In genomic region chr1:7583291-7584096, GRCh38 we compare ENCODE assay signal across 1 cellular context.
TF ChIP-seq lines count a peak whose summit lies in the region.

No MANE protein-coding gene starts in this region.

TF ChIP-seq in HepG2, 621 proteins besides CTCF, POLR2A, EP300 and RAD21 (continued from another document):
- TF ChIP-seq, protein P1, sequence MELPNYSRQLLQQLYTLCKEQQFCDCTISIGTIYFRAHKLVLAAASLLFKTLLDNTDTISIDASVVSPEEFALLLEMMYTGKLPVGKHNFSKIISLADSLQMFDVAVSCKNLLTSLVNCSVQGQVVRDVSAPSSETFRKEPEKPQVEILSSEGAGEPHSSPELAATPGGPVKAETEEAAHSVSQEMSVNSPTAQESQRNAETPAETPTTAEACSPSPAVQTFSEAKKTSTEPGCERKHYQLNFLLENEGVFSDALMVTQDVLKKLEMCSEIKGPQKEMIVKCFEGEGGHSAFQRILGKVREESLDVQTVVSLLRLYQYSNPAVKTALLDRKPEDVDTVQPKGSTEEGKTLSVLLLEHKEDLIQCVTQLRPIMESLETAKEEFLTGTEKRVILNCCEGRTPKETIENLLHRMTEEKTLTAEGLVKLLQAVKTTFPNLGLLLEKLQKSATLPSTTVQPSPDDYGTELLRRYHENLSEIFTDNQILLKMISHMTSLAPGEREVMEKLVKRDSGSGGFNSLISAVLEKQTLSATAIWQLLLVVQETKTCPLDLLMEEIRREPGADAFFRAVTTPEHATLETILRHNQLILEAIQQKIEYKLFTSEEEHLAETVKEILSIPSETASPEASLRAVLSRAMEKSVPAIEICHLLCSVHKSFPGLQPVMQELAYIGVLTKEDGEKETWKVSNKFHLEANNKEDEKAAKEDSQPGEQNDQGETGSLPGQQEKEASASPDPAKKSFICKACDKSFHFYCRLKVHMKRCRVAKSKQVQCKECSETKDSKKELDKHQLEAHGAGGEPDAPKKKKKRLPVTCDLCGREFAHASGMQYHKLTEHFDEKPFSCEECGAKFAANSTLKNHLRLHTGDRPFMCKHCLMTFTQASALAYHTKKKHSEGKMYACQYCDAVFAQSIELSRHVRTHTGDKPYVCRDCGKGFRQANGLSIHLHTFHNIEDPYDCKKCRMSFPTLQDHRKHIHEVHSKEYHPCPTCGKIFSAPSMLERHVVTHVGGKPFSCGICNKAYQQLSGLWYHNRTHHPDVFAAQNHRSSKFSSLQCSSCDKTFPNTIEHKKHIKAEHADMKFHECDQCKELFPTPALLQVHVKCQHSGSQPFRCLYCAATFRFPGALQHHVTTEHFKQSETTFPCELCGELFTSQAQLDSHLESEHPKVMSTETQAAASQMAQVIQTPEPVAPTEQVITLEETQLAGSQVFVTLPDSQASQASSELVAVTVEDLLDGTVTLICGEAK (IDR thresholded peaks at IDR 0.05): no peak
- TF ChIP-seq, protein P1 (CRISPR knock-in tag; IDR thresholded peaks at IDR 0.05): no peak
- no peak for TF ChIP-seq ZNF335 (CRISPR knock-in tag; IDR thresholded peaks at IDR 0.05)
TF ChIP-seq in HepG2: peak in this region for 0.
